8 cellular contexts compared by ENCODE assay signal in the genomic region with DNA sequence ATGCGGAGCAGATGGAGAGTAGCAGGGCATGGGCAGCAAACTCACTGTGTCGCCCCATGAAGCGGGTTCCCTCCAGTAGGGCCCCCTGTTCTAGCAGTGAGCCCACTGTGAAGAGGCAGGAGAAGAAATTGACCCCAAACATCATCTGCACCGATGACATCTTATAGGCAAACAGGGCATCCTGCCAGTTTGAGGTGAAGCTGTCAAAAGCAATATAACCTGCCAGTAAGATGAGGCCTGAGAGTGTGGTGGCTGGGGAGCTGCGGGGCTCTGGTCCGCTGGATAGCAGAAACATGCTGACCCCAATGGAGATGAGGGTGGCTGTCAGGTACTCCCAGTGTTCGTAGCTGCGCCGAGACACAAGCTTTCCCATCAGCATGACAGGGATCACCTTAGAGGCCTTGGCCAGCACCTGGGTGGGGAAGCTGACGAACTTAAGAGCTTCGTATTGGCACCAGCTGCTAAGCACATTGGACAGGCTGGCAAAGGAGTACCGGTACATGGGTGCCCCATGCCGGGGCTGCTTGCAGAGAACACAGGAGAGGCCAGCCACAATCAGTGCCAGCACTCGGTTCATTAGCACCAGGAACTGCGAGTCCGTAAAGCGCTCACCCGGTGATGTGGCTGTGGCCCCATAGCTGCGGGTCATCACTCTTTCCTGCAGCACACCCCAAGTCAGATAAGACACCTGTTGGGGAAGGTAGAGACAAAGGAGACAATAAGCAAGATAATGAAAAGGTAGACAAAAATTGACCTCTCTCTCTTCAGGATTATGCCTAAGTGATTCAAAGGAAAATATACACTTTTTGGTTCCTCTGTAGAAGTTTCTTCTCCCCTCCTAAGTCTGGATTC. TPM values are rescaled to one million over a fixed set of nuclear protein-coding genes. Genes with fewer than 3 reads are reported as not detected.
DNase-seq lines count a peak whose midpoint lies in the region; ATAC-seq and TF ChIP-seq lines count a peak whose summit lies in the region.

No MANE protein-coding gene starts in this region.

- peak overlapping the region; percentile 83; the same call in 1 of the 2 replicates for H3K4me3 ChIP-seq in BE2C (ENCODE audit: low read depth, low read length)

- TF ChIP-seq CTCF in BE2C (IDR thresholded peaks at IDR 0.05; ENCODE audit: low read depth, low read length) = no peak

- H3K27me3 ChIP-seq in BE2C = no peaks in the 10 kb centered on the region

- peak; percentile 3 for ATAC-seq in activated CD8-positive, alpha-beta T cell treated with anti-CD3 and anti-CD28 coated beads, Interleukin-2, amount 10 ng/mL, durations not matched to agents 7 days and 5 days
- ATAC-seq in memory B cell (ENCODE audit: low read depth) (no peak), HG03378 (IDR thresholded peaks at IDR 0.05; ENCODE audit: unreplicated experiment) (no peak)

- POLR2A ChIA-PET in activated CD8-positive, alpha-beta T cell treated with anti-CD3 and anti-CD28 coated beads, Interleukin-2, amount 10 ng/mL, durations not matched to agents 7 days and 5 days (lab: Charles Lee) = interaction anchor here (3.7 kb wide), 1 partner anchor 9 kb away, joined by 104 read pairs; a partner anchor contains a TSS

- peaks cover 4% of the 10 kb centered on the region for H3K4me1 ChIP-seq in BE2C

- peak overlapping the region; percentile 85 for H3K4me3 Mint-ChIP-seq in activated CD8-positive, alpha-beta T cell treated with anti-CD3 and anti-CD28 coated beads, Interleukin-2, amount 10 ng/mL, durations not matched to agents 7 days and 5 days
- peak overlapping the region; percentile 80 for H3K4me3 Mint-ChIP-seq in memory B cell

- H3K36me3 ChIP-seq in BE2C = peaks cover 68% of the 10 kb centered on the region

- CTCF ChIA-PET in activated CD8-positive, alpha-beta T cell treated with anti-CD3 and anti-CD28 coated beads, Interleukin-2, amount 10 ng/mL, durations not matched to agents 7 days and 5 days (lab: Charles Lee) = interaction anchor here (0.8 to 5.8 kb wide), 11 partner anchors 9 to 607 kb away, joined by 3 to 75 read pairs (median 5); a partner anchor contains a TSS

- H3K36me3 Mint-ChIP-seq in activated CD8-positive, alpha-beta T cell treated with anti-CD3 and anti-CD28 coated beads, Interleukin-2, amount 10 ng/mL, durations not matched to agents 7 days and 5 days (ENCODE audit: low read depth) = peaks cover 76% of the 10 kb centered on the region
- peaks cover 26% of the 10 kb centered on the region for H3K36me3 Mint-ChIP-seq in memory B cell

- H3K9me3 Mint-ChIP-seq in activated CD8-positive, alpha-beta T cell treated with anti-CD3 and anti-CD28 coated beads, Interleukin-2, amount 10 ng/mL, durations not matched to agents 7 days and 5 days (ENCODE audit: insufficient read depth) = no peaks in the 10 kb centered on the region
- no peaks in the 10 kb centered on the region for H3K9me3 Mint-ChIP-seq in memory B cell

- no peaks in the 10 kb centered on the region for H3K27me3 Mint-ChIP-seq in activated CD8-positive, alpha-beta T cell treated with anti-CD3 and anti-CD28 coated beads, Interleukin-2, amount 10 ng/mL, durations not matched to agents 7 days and 5 days (ENCODE audit: low read depth)
- H3K27me3 Mint-ChIP-seq in memory B cell = no peaks in the 10 kb centered on the region

- DNase-seq in BE2C (peak; percentile 40), HK-2 (ENCODE audit: unreplicated experiment) (peak; percentile 57), memory B cell (ENCODE audit: low spot score in 2 of 2) (no peak), D341Med (ENCODE audit: low spot score) (no peak), RKO (ENCODE audit: low spot score) (no peak), NCI-H524 treated with DMSO at 0.1 percent for 48 hours (lab: John Stamatoyannopoulos, UW) (no peak)
- no peak for DNase-seq in activated CD8-positive, alpha-beta T cell treated with anti-CD3 and anti-CD28 coated beads, Interleukin-2, amount 10 ng/mL, durations not matched to agents 7 days and 5 days

- H3K4me1 Mint-ChIP-seq in activated CD8-positive, alpha-beta T cell treated with anti-CD3 and anti-CD28 coated beads, Interleukin-2, amount 10 ng/mL, durations not matched to agents 7 days and 5 days (ENCODE audit: low read depth) = peaks cover 68% of the 10 kb centered on the region
- H3K4me1 Mint-ChIP-seq in memory B cell = peaks cover 49% of the 10 kb centered on the region

- no peaks in the 10 kb centered on the region for H3K9me3 ChIP-seq in BE2C

- peak overlapping the region; percentile 75 for H3K27ac Mint-ChIP-seq in activated CD8-positive, alpha-beta T cell treated with anti-CD3 and anti-CD28 coated beads, Interleukin-2, amount 10 ng/mL, durations not matched to agents 7 days and 5 days
- H3K27ac Mint-ChIP-seq in memory B cell = peak overlapping the region; percentile 94

RNA-seq across cellular contexts. Expression of a gene that starts 2.1 kb away (rescaled TPM):
- polyA plus RNA-seq in BE2C (2012; ENCODE audit: insufficient read depth, insufficient read length, low read depth) = 111 TPM
- total RNA-seq in activated CD8-positive, alpha-beta T cell treated with anti-CD3 and anti-CD28 coated beads, Interleukin-2, amount 10 ng/mL, durations not matched to agents 7 days and 5 days = 10 to 100 TPM; 31.6 to 32.8 TPM

RNA-seq across cellular contexts. Expression of a gene that starts 8.3 kb away (rescaled TPM):
- polyA plus RNA-seq in BE2C (2012; ENCODE audit: insufficient read depth, insufficient read length, low read depth) = 666 TPM
- 100 to 1,000 TPM; 741 to 755 TPM for total RNA-seq in activated CD8-positive, alpha-beta T cell treated with anti-CD3 and anti-CD28 coated beads, Interleukin-2, amount 10 ng/mL, durations not matched to agents 7 days and 5 days

RNA-seq across cellular contexts. Expression of a gene that starts 10.2 kb away (rescaled TPM):
- 26.2 TPM for polyA plus RNA-seq in BE2C (2012; ENCODE audit: insufficient read depth, insufficient read length, low read depth)
- total RNA-seq in activated CD8-positive, alpha-beta T cell treated with anti-CD3 and anti-CD28 coated beads, Interleukin-2, amount 10 ng/mL, durations not matched to agents 7 days and 5 days = 10 to 100 TPM; 14.1 to 16.9 TPM

RNA-seq across cellular contexts. Expression of a gene that starts 15.1 kb away (rescaled TPM):
- polyA plus RNA-seq in BE2C (2012; ENCODE audit: insufficient read depth, insufficient read length, low read depth) = 8.0 TPM
- total RNA-seq in activated CD8-positive, alpha-beta T cell treated with anti-CD3 and anti-CD28 coated beads, Interleukin-2, amount 10 ng/mL, durations not matched to agents 7 days and 5 days = not detected

RNA-seq across cellular contexts. Expression of a gene that starts 31.8 kb away (rescaled TPM):
- polyA plus RNA-seq in BE2C (2012; ENCODE audit: insufficient read depth, insufficient read length, low read depth) = 184 TPM
- total RNA-seq in activated CD8-positive, alpha-beta T cell treated with anti-CD3 and anti-CD28 coated beads, Interleukin-2, amount 10 ng/mL, durations not matched to agents 7 days and 5 days = 10 to 100 TPM; 49.2 to 53.4 TPM

Comparison
In these comparisons a context has a peak if more than half of its experiments do, and no peak if none do; other contexts are left out.
1. DNase-seq: peak in BE2C (single experiment) and HK-2 (single experiment); none in activated CD8-positive, alpha-beta T cell treated with anti-CD3 and anti-CD28 coated beads, Interleukin-2, amount 10 ng/mL, durations not matched to agents 7 days and 5 days (single experiment), memory B cell (0 of 2), D341Med (single experiment), RKO (single experiment) and NCI-H524 treated with DMSO at 0.1 percent for 48 hours (single experiment).